ENCODE assay signal across 8 cellular contexts in genomic region chr1:7960867-7961198, GRCh38. TPM values are rescaled to one million over a fixed set of nuclear protein-coding genes. Genes with fewer than 3 reads are reported as not detected.
A peak's percentile ranks its signal among the peaks of the same experiment; 100 is the strongest.
DNase-seq lines count a peak whose midpoint lies in the region; ATAC-seq and TF ChIP-seq lines count a peak whose summit lies in the region.

No MANE protein-coding gene starts in this region.

- peak overlapping the region; percentile 100 for H3K4me3 Mint-ChIP-seq in T-helper 1 cell treated with Interleukin-12 subunit alpha and Interleukin-12 subunit beta and Interleukin-4 antibody, amounts not matched to agents 30 μg/mL and 1 μg/mL, for 36 hours
- peak overlapping the region; percentile 99 for H3K4me3 Mint-ChIP-seq in activated naive CD8-positive, alpha-beta T cell treated with anti-CD3 and anti-CD28 coated beads, Interleukin-2, amount 50 U/mL, for 24 hours

- H3K27ac Mint-ChIP-seq in T-helper 1 cell treated with Interleukin-12 subunit alpha and Interleukin-12 subunit beta and Interleukin-4 antibody, amounts not matched to agents 30 μg/mL and 1 μg/mL, for 36 hours: peak overlapping the region; percentile 100
- peak overlapping the region; percentile 98 for H3K27ac Mint-ChIP-seq in activated naive CD8-positive, alpha-beta T cell treated with anti-CD3 and anti-CD28 coated beads, Interleukin-2, amount 50 U/mL, for 24 hours

- H3K36me3 Mint-ChIP-seq in T-helper 1 cell treated with Interleukin-12 subunit alpha and Interleukin-12 subunit beta and Interleukin-4 antibody, amounts not matched to agents 30 μg/mL and 1 μg/mL, for 36 hours (ENCODE audit: low read depth): peaks cover 21% of the 10 kb centered on the region
- peaks cover 50% of the 10 kb centered on the region for H3K36me3 Mint-ChIP-seq in activated naive CD8-positive, alpha-beta T cell treated with anti-CD3 and anti-CD28 coated beads, Interleukin-2, amount 50 U/mL, for 24 hours (ENCODE audit: low read depth)

- ATAC-seq in activated naive CD8-positive, alpha-beta T cell treated with anti-CD3 and anti-CD28 coated beads, Interleukin-2, amount 50 U/mL, for 24 hours: no peak
- no peak for ATAC-seq in GM18861 (IDR thresholded peaks at IDR 0.05; ENCODE audit: unreplicated experiment)

- H3K9me3 Mint-ChIP-seq in T-helper 1 cell treated with Interleukin-12 subunit alpha and Interleukin-12 subunit beta and Interleukin-4 antibody, amounts not matched to agents 30 μg/mL and 1 μg/mL, for 36 hours: no peaks in the 10 kb centered on the region
- no peaks in the 10 kb centered on the region for H3K9me3 Mint-ChIP-seq in activated naive CD8-positive, alpha-beta T cell treated with anti-CD3 and anti-CD28 coated beads, Interleukin-2, amount 50 U/mL, for 24 hours

- TF ChIP-seq CTCF in kidney epithelial cell (IDR thresholded peaks at IDR 0.05; ENCODE audit: insufficient read depth, low read length, poor library complexity, severe bottlenecking): no peak

- peak overlapping the region; percentile 93 for H3K27ac ChIP-seq in substantia nigra (ENCODE audit: low read depth, low read length, poor library complexity, severe bottlenecking)

- H3K27me3 ChIP-seq in kidney epithelial cell (ENCODE audit: control insufficient read depth, insufficient read depth, low read length): no peaks in the 10 kb centered on the region

- no peaks in the 10 kb centered on the region for H3K27me3 Mint-ChIP-seq in T-helper 1 cell treated with Interleukin-12 subunit alpha and Interleukin-12 subunit beta and Interleukin-4 antibody, amounts not matched to agents 30 μg/mL and 1 μg/mL, for 36 hours (ENCODE audit: low read depth)
- no peaks in the 10 kb centered on the region for H3K27me3 Mint-ChIP-seq in activated naive CD8-positive, alpha-beta T cell treated with anti-CD3 and anti-CD28 coated beads, Interleukin-2, amount 50 U/mL, for 24 hours

- DNase-seq in T-helper 1 cell (no peak), kidney epithelial cell (ENCODE audit: low read depth) (no peak), substantia nigra (lab: John Stamatoyannopoulos, UW) (no peak), NCI-H146 (lab: John Stamatoyannopoulos, UW) (no peak), T1000 (lab: John Stamatoyannopoulos, UW) (no peak)
- DNase-seq in activated naive CD8-positive, alpha-beta T cell treated with anti-CD3 and anti-CD28 coated beads, Interleukin-2, amount 50 U/mL, for 24 hours: no peak

- peaks cover 46% of the 10 kb centered on the region for H3K4me1 Mint-ChIP-seq in T-helper 1 cell treated with Interleukin-12 subunit alpha and Interleukin-12 subunit beta and Interleukin-4 antibody, amounts not matched to agents 30 μg/mL and 1 μg/mL, for 36 hours (ENCODE audit: low read depth)
- H3K4me1 Mint-ChIP-seq in activated naive CD8-positive, alpha-beta T cell treated with anti-CD3 and anti-CD28 coated beads, Interleukin-2, amount 50 U/mL, for 24 hours: peaks cover 82% of the 10 kb centered on the region

- peaks cover 3% of the 10 kb centered on the region for H3K36me3 ChIP-seq in kidney epithelial cell (ENCODE audit: control insufficient read depth, insufficient read depth, low read length)

- peak overlapping the region; percentile 92 for H3K4me3 ChIP-seq in kidney epithelial cell (ENCODE audit: low read depth, low read length)

RNA-seq across cellular contexts. Expression of gene PARK7, which starts 0.7 kb away (rescaled TPM):
- 183 and 228 TPM in 2 replicates for total RNA-seq in kidney epithelial cell

RNA-seq across cellular contexts. Expression of gene TNFRSF9, which starts 20.2 kb away (rescaled TPM):
- 4.6 and 5.6 TPM in 2 replicates for total RNA-seq in kidney epithelial cell
